ENCODE assay signal across 16 cellular contexts in genomic region chr7:22351878-22352277, GRCh38. TPM values are rescaled to one million over a fixed set of nuclear protein-coding genes. Genes with fewer than 3 reads are reported as not detected.
A peak's percentile ranks its signal among the peaks of the same experiment; 100 is the strongest.
DNase-seq lines count a peak whose midpoint lies in the region; ATAC-seq, FAIRE-seq and TF ChIP-seq lines count a peak whose summit lies in the region.
"Had no signal": no experiment of that assay in that cellular context is flagged by ENCODE, and none has a peak within 500 bp of the region (broad histone marks: within the 10 kb centered on the region; RNA-seq: fewer than 3 reads in every experiment).

No MANE protein-coding gene starts in this region.

- FAIRE-seq in H54 (lab: Jason Lieb, UNC) (no peak), frontal cortex (lab: Jason Lieb, UNC) (no peak)
- FAIRE-seq: islet of Langerhans, RCC 7860 had no signal

- H3K27me3 Mint-ChIP-seq in nephron progenitor cell (ENCODE audit: low read depth, poor library complexity) = peaks cover 27% of the 10 kb centered on the region

- DNase-seq in AG20443 (ENCODE audit: low spot score) (peak; percentile 27), fibroblast of peridontal ligament (ENCODE audit: extremely low read depth) (peak; percentile 66), nephron progenitor cell (no peak), Right ventricle myocardium superior (no peak), H54 (ENCODE audit: insufficient read length, low spot score) (no peak), frontal cortex (ENCODE audit: low spot score in 2 of 2) (no peak)
- DNase-seq: activated CD4-positive, alpha-beta T cell treated with anti-CD3 and anti-CD28 coated beads, Interleukin-2, amount 50 U/mL, for 4 hours; naive thymus-derived CD4-positive, alpha-beta T cell; NCI-H2227 treated with DMSO at 0.1 percent for 48 hours; upper lobe of right lung had no signal

- H3K9me2 ChIP-seq in OCI-LY1 (ENCODE audit: low read depth, low read length) = no peaks in the 10 kb centered on the region

- H3K27ac Mint-ChIP-seq in nephron progenitor cell = no peak overlapping the region
- H3K27ac Mint-ChIP-seq: naive thymus-derived CD4-positive, alpha-beta T cell had no signal

- TF ChIP-seq POLR2A in H54 (IDR thresholded peaks at IDR 0.05; ENCODE audit: low read depth, low read length) = no peak

- peaks cover 25% of the 10 kb centered on the region for H3K36me3 Mint-ChIP-seq in nephron progenitor cell (ENCODE audit: low read depth)

- no peak overlapping the region for H2AFZ ChIP-seq in OCI-LY1 (ENCODE audit: low read length)

- intact Hi-C loops in Right ventricle myocardium superior (cut with DNase I) = no loop called here

- no peaks in the 10 kb centered on the region for H4K20me1 ChIP-seq in OCI-LY1 (ENCODE audit: insufficient read depth, low read length)

- H3K9me3 ChIP-seq in OCI-LY1 (ENCODE audit: low read length) = peaks cover 9% of the 10 kb centered on the region; the same call in 1 of the 2 replicates
- H3K9me3 ChIP-seq: ascending aorta, upper lobe of right lung had no signal

- TF ChIP-seq CTCF in OCI-LY1 (IDR thresholded peaks at IDR 0.05; ENCODE audit: low read length) (no peak), nephron progenitor cell (IDR thresholded peaks at IDR 0.05) (no peak)

- peaks cover 55% of the 10 kb centered on the region for H3K4me1 ChIP-seq in OCI-LY1 (ENCODE audit: insufficient read depth, low read length, severe bottlenecking)
- H3K4me1 ChIP-seq: upper lobe of right lung had no signal

- H3K27me3 ChIP-seq in OCI-LY1 (ENCODE audit: insufficient read depth, low read length) = no peaks in the 10 kb centered on the region
- H3K27me3 ChIP-seq: ascending aorta had no signal

- peaks cover 37% of the 10 kb centered on the region for H3K9me3 Mint-ChIP-seq in nephron progenitor cell

- H3K9ac ChIP-seq in OCI-LY1 (ENCODE audit: low read length) = no peak overlapping the region; the same call in 1 of the 2 replicates

- H3F3A ChIP-seq in OCI-LY1 (ENCODE audit: insufficient read depth, low read length) = no peaks in the 10 kb centered on the region

- peaks cover 23% of the 10 kb centered on the region for H3K4me1 Mint-ChIP-seq in nephron progenitor cell

- H3K4me3 Mint-ChIP-seq in nephron progenitor cell = no peak overlapping the region
- H3K4me3 Mint-ChIP-seq: naive thymus-derived CD4-positive, alpha-beta T cell had no signal

- H3K4me2 ChIP-seq in OCI-LY1 (ENCODE audit: low read length) = peak overlapping the region; percentile 32

- H3K27ac ChIP-seq in OCI-LY1 (ENCODE audit: low read depth, low read length, poor library complexity, severe bottlenecking) = peak overlapping the region; percentile 10
- H3K27ac ChIP-seq: ascending aorta, gastroesophageal sphincter, upper lobe of right lung had no signal

- peak overlapping the region; percentile 0 for H3K4me3 ChIP-seq in OCI-LY1 (ENCODE audit: low read depth, low read length, poor library complexity, severe bottlenecking)
- H3K4me3 ChIP-seq: ascending aorta, gastroesophageal sphincter, upper lobe of right lung had no signal

- ATAC-seq in GM19438 (IDR thresholded peaks at IDR 0.05; ENCODE audit: low read depth, unreplicated experiment) (peak; percentile 6), Right ventricle myocardium superior (ENCODE audit: poor library complexity) (no peak)
- ATAC-seq: gastroesophageal sphincter; naive thymus-derived CD4-positive, alpha-beta T cell; upper lobe of right lung had no signal

- H3K36me3 ChIP-seq in OCI-LY1 (ENCODE audit: insufficient read depth, low read length) = peaks cover 40% of the 10 kb centered on the region
- H3K36me3 ChIP-seq: ascending aorta, gastroesophageal sphincter, upper lobe of right lung had no signal

- peaks cover 93% of the 10 kb centered on the region for H3K79me2 ChIP-seq in OCI-LY1 (ENCODE audit: insufficient read depth, low read length)

RNA-seq across cellular contexts. Expression of gene RAPGEF5, which starts 5.1 kb away (rescaled TPM):
- total RNA-seq in Right ventricle myocardium superior = 11.1 TPM
- total RNA-seq in frontal cortex = 90.9 TPM

Comparison
In these comparisons a context has a peak if more than half of its experiments do, and no peak if none do; other contexts are left out.
1. DNase-seq: peak in AG20443 (single experiment) and fibroblast of peridontal ligament (single experiment); none in nephron progenitor cell (single experiment), Right ventricle myocardium superior (single experiment), H54 (single experiment) and frontal cortex (0 of 2).